ENCODE assay signal across 8 cellular contexts in genomic region chr15:100049483-100049882, GRCh38.
"Had no signal": no experiment of that assay in that cellular context is flagged by ENCODE, and none has a peak within 500 bp of the region (broad histone marks: within the 10 kb centered on the region; RNA-seq: fewer than 3 reads in every experiment).

No MANE protein-coding gene starts in this region.

- H3K36me3 Mint-ChIP-seq: IgD-negative memory B cell had no signal

- H3K4me1 ChIP-seq: HAP-1 had no signal

- H3K9ac ChIP-seq: GM23248 had no signal

- H3K4me3 ChIP-seq: GM23248, HAP-1 had no signal

- H3K4me3 Mint-ChIP-seq: HFFc6, IgD-negative memory B cell had no signal

- H3K27ac Mint-ChIP-seq: HFFc6, IgD-negative memory B cell had no signal

- H3K27ac ChIP-seq: GM23248 had no signal

- H3K4me1 Mint-ChIP-seq: IgD-negative memory B cell had no signal

- H3K9me3 ChIP-seq: HAP-1 had no signal

- DNase-seq: GM23248, GOT3, H7, HFFc6, KBM-7 had no signal

- H2AFZ ChIP-seq: GM23248 had no signal

- ATAC-seq: HCT116 had no signal

- H3K36me3 ChIP-seq: HAP-1 had no signal
